1 cellular context compared by ENCODE assay signal in the genomic region with DNA sequence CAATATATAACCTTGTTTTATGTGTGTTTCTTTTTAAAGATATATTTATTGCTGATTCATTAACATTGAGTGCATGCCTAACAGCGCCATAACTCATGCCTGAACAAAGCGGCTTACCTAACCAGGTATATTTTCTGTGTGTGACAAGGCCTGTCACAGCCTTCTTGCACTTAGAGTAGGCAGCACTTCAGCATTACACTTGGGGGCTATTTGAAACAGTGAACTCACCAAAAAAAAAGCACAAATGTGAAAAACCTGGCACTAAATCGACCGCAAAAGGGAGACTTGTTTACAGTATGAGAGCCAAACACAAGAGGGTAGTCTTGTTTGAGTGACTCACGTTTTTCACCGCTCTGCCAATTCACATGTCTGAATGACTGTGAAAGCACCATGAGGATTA.
TF ChIP-seq lines count a peak whose summit lies in the region.

No MANE protein-coding gene starts in this region.

TF ChIP-seq in SK-N-SH, 30 proteins besides CTCF, POLR2A, EP300 and RAD21 (continued from another document):
- TF ChIP-seq TEAD4 (IDR thresholded peaks at IDR 0.05; ENCODE audit: borderline replicate concordance, insufficient read depth) (no peak), RXRA (IDR thresholded peaks at IDR 0.05; ENCODE audit: borderline replicate concordance, low read depth) (no peak), CHD2 (IDR thresholded peaks at IDR 0.05; ENCODE audit: low read length, partially characterized antibody) (no peak), GABPA (IDR thresholded peaks at IDR 0.05; ENCODE audit: low read depth) (no peak), POLR2AphosphoS5 (IDR thresholded peaks at IDR 0.05; ENCODE audit: low read depth, low read length) (no peak), RCOR1 (IDR thresholded peaks at IDR 0.05; ENCODE audit: low read length) (no peak)
- TF ChIP-seq, protein P1, sequence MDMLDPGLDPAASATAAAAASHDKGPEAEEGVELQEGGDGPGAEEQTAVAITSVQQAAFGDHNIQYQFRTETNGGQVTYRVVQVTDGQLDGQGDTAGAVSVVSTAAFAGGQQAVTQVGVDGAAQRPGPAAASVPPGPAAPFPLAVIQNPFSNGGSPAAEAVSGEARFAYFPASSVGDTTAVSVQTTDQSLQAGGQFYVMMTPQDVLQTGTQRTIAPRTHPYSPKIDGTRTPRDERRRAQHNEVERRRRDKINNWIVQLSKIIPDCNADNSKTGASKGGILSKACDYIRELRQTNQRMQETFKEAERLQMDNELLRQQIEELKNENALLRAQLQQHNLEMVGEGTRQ (IDR thresholded peaks at IDR 0.05; ENCODE audit: borderline replicate concordance, low read depth, low read length) = no peak
TF ChIP-seq in SK-N-SH: peak in this region for 0.
